ENCODE assay signal across 12 cellular contexts in genomic region chr2:9663008-9663879, GRCh38. TPM values are rescaled to one million over a fixed set of nuclear protein-coding genes. Genes with fewer than 3 reads are reported as not detected.
A peak's percentile ranks its signal among the peaks of the same experiment; 100 is the strongest.
DNase-seq lines count a peak whose midpoint lies in the region; ATAC-seq and TF ChIP-seq lines count a peak whose summit lies in the region.
"Had no signal": no experiment of that assay in that cellular context is flagged by ENCODE, and none has a peak within 500 bp of the region (broad histone marks: within the 10 kb centered on the region; RNA-seq: fewer than 3 reads in every experiment).

No MANE protein-coding gene starts in this region.

- POLR2A ChIA-PET in Caco-2 (lab: Charles Lee) = no interaction called here

- CTCF ChIA-PET in Caco-2 (lab: Charles Lee) = no interaction called here

- intact Hi-C loops in ascending aorta (cut with DNase I) = no loop called here
- intact Hi-C loops in Caco-2 (cut with micrococcal nuclease; ENCODE audit: unreplicated experiment) = no loop called here

- H3K9me3 ChIP-seq in ascending aorta (no peaks in the 10 kb centered on the region), Caco-2 (no peaks in the 10 kb centered on the region)
- H3K9me3 ChIP-seq: stomach had no signal

- no peak overlapping the region for H3K27ac ChIP-seq in ascending aorta
- H3K27ac ChIP-seq: stomach had no signal

- no peaks in the 10 kb centered on the region for H3K36me3 Mint-ChIP-seq in activated naive CD8-positive, alpha-beta T cell treated with anti-CD3 and anti-CD28 coated beads, Interleukin-2, amount 50 U/mL, for 24 hours (ENCODE audit: low read depth)
- no peaks in the 10 kb centered on the region for H3K36me3 Mint-ChIP-seq in activated naive CD8-positive, alpha-beta T cell treated with anti-CD3 and anti-CD28 coated beads for 36 hours
- H3K36me3 Mint-ChIP-seq in Caco-2 (ENCODE audit: insufficient read depth, unreplicated experiment) = no peaks in the 10 kb centered on the region
- H3K36me3 Mint-ChIP-seq: naive thymus-derived CD4-positive, alpha-beta T cell had no signal

- no peaks in the 10 kb centered on the region for H3K9me3 Mint-ChIP-seq in activated naive CD8-positive, alpha-beta T cell treated with anti-CD3 and anti-CD28 coated beads, Interleukin-2, amount 50 U/mL, for 24 hours
- no peaks in the 10 kb centered on the region for H3K9me3 Mint-ChIP-seq in activated naive CD8-positive, alpha-beta T cell treated with anti-CD3 and anti-CD28 coated beads for 36 hours
- H3K9me3 Mint-ChIP-seq in Caco-2 (ENCODE audit: unreplicated experiment) = no peaks in the 10 kb centered on the region
- H3K9me3 Mint-ChIP-seq: naive thymus-derived CD4-positive, alpha-beta T cell had no signal

- no peak overlapping the region for H3K27ac Mint-ChIP-seq in activated naive CD8-positive, alpha-beta T cell treated with anti-CD3 and anti-CD28 coated beads, Interleukin-2, amount 50 U/mL, for 24 hours
- H3K27ac Mint-ChIP-seq in activated naive CD8-positive, alpha-beta T cell treated with anti-CD3 and anti-CD28 coated beads for 36 hours = no peak overlapping the region
- no peak overlapping the region for H3K27ac Mint-ChIP-seq in Caco-2 (ENCODE audit: unreplicated experiment)

- ATAC-seq in activated naive CD8-positive, alpha-beta T cell treated with anti-CD3 and anti-CD28 coated beads, Interleukin-2, amount 50 U/mL, for 24 hours = peak; percentile 45
- peak; percentile 61 for ATAC-seq in HG02763 (IDR thresholded peaks at IDR 0.05; ENCODE audit: unreplicated experiment)
- ATAC-seq: naive thymus-derived CD4-positive, alpha-beta T cell had no signal

- H3K27me3 ChIP-seq in ascending aorta = no peaks in the 10 kb centered on the region
- H3K27me3 ChIP-seq in Caco-2 (replicated peaks; ENCODE audit: control insufficient read depth, insufficient read depth, low read length) = no peaks in the 10 kb centered on the region
- H3K27me3 ChIP-seq: stomach had no signal

- no peak overlapping the region for H3K4me3 Mint-ChIP-seq in activated naive CD8-positive, alpha-beta T cell treated with anti-CD3 and anti-CD28 coated beads, Interleukin-2, amount 50 U/mL, for 24 hours
- no peak overlapping the region for H3K4me3 Mint-ChIP-seq in activated naive CD8-positive, alpha-beta T cell treated with anti-CD3 and anti-CD28 coated beads for 36 hours
- no peak overlapping the region for H3K4me3 Mint-ChIP-seq in Caco-2 (ENCODE audit: unreplicated experiment)
- H3K4me3 Mint-ChIP-seq: naive thymus-derived CD4-positive, alpha-beta T cell had no signal

- BruUV-seq in Caco-2 (replicated peaks; lab: Mats Ljungman, UMichigan) = no TSS peak

- H3K36me3 ChIP-seq in ascending aorta (no peaks in the 10 kb centered on the region), Caco-2 (ENCODE audit: control insufficient read depth, insufficient read depth, low read length) (no peaks in the 10 kb centered on the region)
- H3K36me3 ChIP-seq: stomach had no signal

- H3K4me1 Mint-ChIP-seq in activated naive CD8-positive, alpha-beta T cell treated with anti-CD3 and anti-CD28 coated beads, Interleukin-2, amount 50 U/mL, for 24 hours = peaks cover 22% of the 10 kb centered on the region
- peaks cover 10% of the 10 kb centered on the region for H3K4me1 Mint-ChIP-seq in activated naive CD8-positive, alpha-beta T cell treated with anti-CD3 and anti-CD28 coated beads for 36 hours
- no peaks in the 10 kb centered on the region for H3K4me1 Mint-ChIP-seq in Caco-2 (ENCODE audit: low read depth, unreplicated experiment)

- no peaks in the 10 kb centered on the region for H3K4me1 ChIP-seq in ascending aorta
- no peaks in the 10 kb centered on the region for H3K4me1 ChIP-seq in Caco-2
- H3K4me1 ChIP-seq: stomach had no signal

- H3K4me3 ChIP-seq in ascending aorta (no peak overlapping the region), Caco-2 (ENCODE audit: low read depth, low read length) (no peak overlapping the region)
- H3K4me3 ChIP-seq: stomach had no signal

- DNase-seq in activated naive CD8-positive, alpha-beta T cell treated with anti-CD3 and anti-CD28 coated beads, Interleukin-2, amount 50 U/mL, for 24 hours = no peak
- no peak for DNase-seq in activated naive CD8-positive, alpha-beta T cell treated with anti-CD3 and anti-CD28 coated beads for 36 hours
- DNase-seq in NCI-H1105 treated with DMSO at 0.1 percent for 48 hours (lab: John Stamatoyannopoulos, UW) (peak; percentile 86), HuH-7.5 (ENCODE audit: low spot score) (no peak), ascending aorta (ENCODE audit: low spot score in 2 of 2) (no peak), Caco-2 (no peak)
- DNase-seq in activated T-cell treated with anti-CD3 and anti-CD28 coated beads, Interleukin-2, amount 50 U/mL, for 48 hours = no peak
- DNase-seq: activated CD4-positive, alpha-beta T cell treated with anti-CD3 and anti-CD28 coated beads for 48 hours; amygdala; naive thymus-derived CD4-positive, alpha-beta T cell; stomach had no signal

- H3K27me3 Mint-ChIP-seq in activated naive CD8-positive, alpha-beta T cell treated with anti-CD3 and anti-CD28 coated beads, Interleukin-2, amount 50 U/mL, for 24 hours = no peaks in the 10 kb centered on the region
- peaks cover 6% of the 10 kb centered on the region for H3K27me3 Mint-ChIP-seq in activated naive CD8-positive, alpha-beta T cell treated with anti-CD3 and anti-CD28 coated beads for 36 hours
- no peaks in the 10 kb centered on the region for H3K27me3 Mint-ChIP-seq in Caco-2 (ENCODE audit: insufficient read depth, unreplicated experiment)

- TF ChIP-seq CTCF in ascending aorta (IDR thresholded peaks at IDR 0.05) (no peak), Caco-2 (IDR thresholded peaks at IDR 0.05; ENCODE audit: insufficient read depth in 1 of 2, low read depth in 1 of 2, low read length in 1 of 2, severe bottlenecking in 1 of 2, unreplicated experiment in 1 of 2) (no peak)

RNA-seq across cellular contexts. Expression of gene YWHAQ, which starts 32.4 kb away (rescaled TPM):
- total RNA-seq in activated naive CD8-positive, alpha-beta T cell treated with anti-CD3 and anti-CD28 coated beads for 36 hours = 100 to 1,000 TPM; 314 to 317 TPM
- total RNA-seq in ascending aorta = 172 TPM
- 344 and 365 TPM in 2 replicates for total RNA-seq in Caco-2 (2022)
